Comparison of ENCODE assay signal across 9 cellular contexts in genomic region chr7:150379590-150380379, GRCh38. TPM values are rescaled to one million over a fixed set of nuclear protein-coding genes. Genes with fewer than 3 reads are reported as not detected.
DNase-seq lines count a peak whose midpoint lies in the region; ATAC-seq, FAIRE-seq and TF ChIP-seq lines count a peak whose summit lies in the region.
"Had no signal": no experiment of that assay in that cellular context is flagged by ENCODE, and none has a peak within 500 bp of the region (broad histone marks: within the 10 kb centered on the region; RNA-seq: fewer than 3 reads in every experiment).

No MANE protein-coding gene starts in this region.

- FAIRE-seq in urothelium cell line (lab: Jason Lieb, UNC): no peak

- H3K27ac Mint-ChIP-seq in activated CD4-positive, alpha-beta T cell treated with anti-CD3 and anti-CD28 coated beads, Interleukin-2, amount 10 ng/mL, durations not matched to agents 7 days and 5 days: peak overlapping the region; percentile 81
- H3K27ac Mint-ChIP-seq in activated B cell treated with CpG ODN at 0.5 μM for 24 hours: peak overlapping the region; percentile 88
- peak overlapping the region; percentile 95 for H3K27ac Mint-ChIP-seq in progenitor cell of endocrine pancreas

- peak overlapping the region; percentile 83 for H3K4me3 Mint-ChIP-seq in activated CD4-positive, alpha-beta T cell treated with anti-CD3 and anti-CD28 coated beads, Interleukin-2, amount 10 ng/mL, durations not matched to agents 7 days and 5 days
- H3K4me3 Mint-ChIP-seq in activated B cell treated with CpG ODN at 0.5 μM for 24 hours (peak overlapping the region; percentile 90), progenitor cell of endocrine pancreas (ENCODE audit: low read depth) (peak overlapping the region; percentile 91)

- peak; percentile 25 for DNase-seq in activated CD4-positive, alpha-beta T cell treated with anti-CD3 and anti-CD28 coated beads, Interleukin-2, amount 10 ng/mL, durations not matched to agents 7 days and 5 days
- DNase-seq in activated CD4-positive, alpha-beta T cell treated with anti-CD3 and anti-CD28 coated beads for 1 hour: no peak
- DNase-seq in activated B cell treated with CpG ODN at 0.5 μM for 24 hours: peak; percentile 32
- no peak for DNase-seq in Right ventricle myocardium superior
- no peak for DNase-seq in progenitor cell of endocrine pancreas (ENCODE audit: low spot score, unreplicated experiment)
- no peak for DNase-seq in urothelium cell line (ENCODE audit: low spot score)
- DNase-seq in cortex of kidney (lab: John Stamatoyannopoulos, UW): no peak

- no peaks in the 10 kb centered on the region for H3K9me3 Mint-ChIP-seq in activated CD4-positive, alpha-beta T cell treated with anti-CD3 and anti-CD28 coated beads, Interleukin-2, amount 10 ng/mL, durations not matched to agents 7 days and 5 days
- H3K9me3 Mint-ChIP-seq in activated B cell treated with CpG ODN at 0.5 μM for 24 hours (no peaks in the 10 kb centered on the region), progenitor cell of endocrine pancreas (ENCODE audit: low read depth) (no peaks in the 10 kb centered on the region)

- POLR2A ChIA-PET in activated CD4-positive, alpha-beta T cell treated with anti-CD3 and anti-CD28 coated beads, Interleukin-2, amount 10 ng/mL, durations not matched to agents 7 days and 5 days (lab: Charles Lee): interaction anchor here (0.5 kb wide), 1 partner anchor 541 kb away, joined by 3 read pairs; no protein-coding TSS in a partner anchor
- POLR2A ChIA-PET in activated B cell treated with CpG ODN at 0.5 μM for 24 hours (lab: Charles Lee): interaction anchor here (0.5 to 4.8 kb wide), 6 partner anchors 12 to 61 kb away, joined by 3 to 261 read pairs (median 4); partner anchors contain the start of genes ACTR3C, LRRC61 and REPIN1

- intact Hi-C loops in activated B cell treated with CpG ODN at 0.5 μM for 24 hours (cut with micrococcal nuclease) (loop anchor here (1.0 to 5.0 kb wide), 10 partner anchors 10 to 703 kb away; partner anchors contain the start of genes ABCB8, ACTR3C, LRRC61 and TMUB1), Right ventricle myocardium superior (cut with DNase I) (no loop called here)

- TF ChIP-seq CTCF in activated B cell treated with CpG ODN at 0.5 μM for 24 hours (IDR thresholded peaks at IDR 0.05): no peak
- no peak for TF ChIP-seq CTCF in progenitor cell of endocrine pancreas (IDR thresholded peaks at IDR 0.05; ENCODE audit: unreplicated experiment)

- H3K27me3 Mint-ChIP-seq in activated CD4-positive, alpha-beta T cell treated with anti-CD3 and anti-CD28 coated beads, Interleukin-2, amount 10 ng/mL, durations not matched to agents 7 days and 5 days: no peaks in the 10 kb centered on the region
- H3K27me3 Mint-ChIP-seq in activated B cell treated with CpG ODN at 0.5 μM for 24 hours (no peaks in the 10 kb centered on the region), progenitor cell of endocrine pancreas (no peaks in the 10 kb centered on the region)

- CTCF ChIA-PET in activated CD4-positive, alpha-beta T cell treated with anti-CD3 and anti-CD28 coated beads, Interleukin-2, amount 10 ng/mL, durations not matched to agents 7 days and 5 days (lab: Charles Lee): no interaction called here
- CTCF ChIA-PET in activated B cell treated with CpG ODN at 0.5 μM for 24 hours (lab: Charles Lee): interaction anchor here (0.9 kb wide), 1 partner anchor 26 kb away, joined by 3 read pairs; a partner anchor contains a TSS

- peaks cover 49% of the 10 kb centered on the region for H3K4me1 Mint-ChIP-seq in activated CD4-positive, alpha-beta T cell treated with anti-CD3 and anti-CD28 coated beads, Interleukin-2, amount 10 ng/mL, durations not matched to agents 7 days and 5 days
- H3K4me1 Mint-ChIP-seq in activated B cell treated with CpG ODN at 0.5 μM for 24 hours (peaks cover 72% of the 10 kb centered on the region), progenitor cell of endocrine pancreas (ENCODE audit: low read depth) (peaks cover 65% of the 10 kb centered on the region)

- no peaks in the 10 kb centered on the region for H3K36me3 Mint-ChIP-seq in activated CD4-positive, alpha-beta T cell treated with anti-CD3 and anti-CD28 coated beads, Interleukin-2, amount 10 ng/mL, durations not matched to agents 7 days and 5 days (ENCODE audit: low read depth)
- H3K36me3 Mint-ChIP-seq in activated B cell treated with CpG ODN at 0.5 μM for 24 hours (ENCODE audit: low read depth) (peaks cover 4% of the 10 kb centered on the region), progenitor cell of endocrine pancreas (ENCODE audit: insufficient read depth) (no peaks in the 10 kb centered on the region)

- ATAC-seq in HG03175 (IDR thresholded peaks at IDR 0.05; ENCODE audit: unreplicated experiment) (peak; percentile 4), activated B cell treated with CpG ODN at 0.5 μM for 24 hours (ENCODE audit: low read depth) (no peak), Right ventricle myocardium superior (ENCODE audit: poor library complexity) (peak; percentile 4)

RNA-seq across cellular contexts. Expression of gene ZNF775, which starts 0.7 kb away (rescaled TPM):
- total RNA-seq in activated CD4-positive, alpha-beta T cell treated with anti-CD3 and anti-CD28 coated beads, Interleukin-2, amount 10 ng/mL, durations not matched to agents 7 days and 5 days: 1 to 10 TPM; 4.2 to 4.4 TPM
- total RNA-seq in activated B cell treated with CpG ODN at 0.5 μM for 24 hours (8.0 and 8.8 TPM in 2 replicates), Right ventricle myocardium superior (3.6 TPM), progenitor cell of endocrine pancreas (10.8 and 13.4 TPM in 2 replicates)

RNA-seq across cellular contexts. Expression of gene REPIN1, which starts 11.2 kb away (rescaled TPM):
- 10 to 100 TPM; 45.1 to 54.6 TPM for total RNA-seq in activated CD4-positive, alpha-beta T cell treated with anti-CD3 and anti-CD28 coated beads, Interleukin-2, amount 10 ng/mL, durations not matched to agents 7 days and 5 days
- 106 and 116 TPM in 2 replicates for total RNA-seq in activated B cell treated with CpG ODN at 0.5 μM for 24 hours
- 116 TPM for total RNA-seq in Right ventricle myocardium superior
- total RNA-seq in progenitor cell of endocrine pancreas: 148 and 153 TPM in 2 replicates

RNA-seq across cellular contexts. Expression of gene RARRES2, which starts 38.4 kb away (rescaled TPM):
- not detected for total RNA-seq in activated CD4-positive, alpha-beta T cell treated with anti-CD3 and anti-CD28 coated beads, Interleukin-2, amount 10 ng/mL, durations not matched to agents 7 days and 5 days
- total RNA-seq in activated B cell treated with CpG ODN at 0.5 μM for 24 hours (not detected in 2 replicates), Right ventricle myocardium superior (24.0 TPM), progenitor cell of endocrine pancreas (19.0 and 20.2 TPM in 2 replicates)
- total RNA-seq: pulmonary artery endothelial cell had no signal

RNA-seq across cellular contexts. Expression of gene ACTR3C, which starts 56.4 kb away (rescaled TPM):
- 1 to 10 TPM; 5.0 to 6.1 TPM for total RNA-seq in activated CD4-positive, alpha-beta T cell treated with anti-CD3 and anti-CD28 coated beads, Interleukin-2, amount 10 ng/mL, durations not matched to agents 7 days and 5 days
- total RNA-seq in activated B cell treated with CpG ODN at 0.5 μM for 24 hours (10.1 and 14.3 TPM in 2 replicates), Right ventricle myocardium superior (2.9 TPM), progenitor cell of endocrine pancreas (2.3 and 3.3 TPM in 2 replicates)

RNA-seq across cellular contexts. Expression of gene LRRC61, which starts 56.6 kb away (rescaled TPM):
- total RNA-seq in activated CD4-positive, alpha-beta T cell treated with anti-CD3 and anti-CD28 coated beads, Interleukin-2, amount 10 ng/mL, durations not matched to agents 7 days and 5 days: 10 to 100 TPM; 12.8 to 14.9 TPM
- total RNA-seq in activated B cell treated with CpG ODN at 0.5 μM for 24 hours (10.7 and 11.0 TPM in 2 replicates), Right ventricle myocardium superior (3.7 TPM), progenitor cell of endocrine pancreas (28.1 and 28.3 TPM in 2 replicates)

Comparison
In these comparisons a context has a peak if more than half of its experiments do, and no peak if none do; other contexts are left out.
1. DNase-seq: peak in activated CD4-positive, alpha-beta T cell treated with anti-CD3 and anti-CD28 coated beads, Interleukin-2, amount 10 ng/mL, durations not matched to agents 7 days and 5 days (single experiment) and activated B cell treated with CpG ODN at 0.5 μM for 24 hours (single experiment); none in activated CD4-positive, alpha-beta T cell treated with anti-CD3 and anti-CD28 coated beads for 1 hour (single experiment), Right ventricle myocardium superior (single experiment), progenitor cell of endocrine pancreas (single experiment), urothelium cell line (single experiment) and cortex of kidney (single experiment).
2. RNA of gene RARRES2, which starts 38.4 kb away (total RNA-seq): 24.0 TPM in Right ventricle myocardium superior (single experiment) and 19.0 to 20.2 TPM in progenitor cell of endocrine pancreas; not detected in activated CD4-positive, alpha-beta T cell treated with anti-CD3 and anti-CD28 coated beads, Interleukin-2, amount 10 ng/mL, durations not matched to agents 7 days and 5 days and not detected in activated B cell treated with CpG ODN at 0.5 μM for 24 hours; every median in the first group is over 10 times any median in the second.
3. Peak in every context shown above with its lines, with median percentiles within 50 percentile points of each other: H3K27ac Mint-ChIP-seq and H3K4me3 Mint-ChIP-seq.